8 cellular contexts compared by ENCODE assay signal in genomic region chr10:27240212-27240890, GRCh38. TPM values are rescaled to one million over a fixed set of nuclear protein-coding genes. Genes with fewer than 3 reads are reported as not detected.
DNase-seq lines count a peak whose midpoint lies in the region; ATAC-seq, FAIRE-seq and TF ChIP-seq lines count a peak whose summit lies in the region.

Gene ACBD5, minus strand, starts transcription at chr10:27240797. Its CDS starts 109 bp downstream, at chr10:27240688.

- peak within 1 kb of the TSS; percentile 67 to 97 (median 88) for H3K4me3 ChIP-seq in keratinocyte (ENCODE audit: control insufficient read depth in 2 of 3, extremely low read depth in 1 of 3, insufficient read depth in 2 of 3, low read depth in 1 of 3, low read length in 3 of 3)

- H3K4me2 ChIP-seq in keratinocyte (ENCODE audit: control insufficient read depth, extremely low read depth, insufficient read depth, low read depth, low read length) = peak within 1 kb of the TSS; percentile 94

- TF ChIP-seq CTCF in keratinocyte (optimal IDR thresholded peaks at IDR 0.05 in 1 of 3, IDR thresholded peaks at IDR 0.05 in 1 of 3, conservative IDR thresholded peaks at IDR 0.05 in 1 of 3; ENCODE audit: extremely low read depth in 1 of 3, insufficient read depth in 2 of 3, low read length in 3 of 3) = no peak

- peak within 1 kb of the TSS; percentile 89 for H3K9ac ChIP-seq in keratinocyte (ENCODE audit: control insufficient read depth, extremely low read depth, insufficient read depth, low read length)

- H3K36me3 ChIP-seq in keratinocyte (ENCODE audit: control insufficient read depth in 2 of 2, extremely low read depth in 1 of 2, insufficient read depth in 2 of 2, low read length in 2 of 2) = no peaks in the 10 kb centered on the region

- dilution Hi-C loops in keratinocyte (cut with MboI; ENCODE audit: extremely low pct_ligation_motif_present, low sequenced_read_pairs) = no loop called here

- H3K27ac ChIP-seq in keratinocyte (ENCODE audit: control insufficient read depth, insufficient read depth, low read length) = peak within 1 kb of the TSS; percentile 88

- DNase-seq in AG08395 (ENCODE audit: low spot score) = peak; percentile 88
- DNase-seq in NCI-H345 treated with DMSO at 0.1 percent for 48 hours (lab: John Stamatoyannopoulos, UW; ENCODE audit: unreplicated experiment) = peak; percentile 32
- peak; percentile 52 for DNase-seq in activated CD4-positive, alpha-beta T cell treated with anti-CD3 and anti-CD28 coated beads for 1 hour
- peak; percentile 62 for DNase-seq in cerebellum (ENCODE audit: low spot score)
- no peak for DNase-seq in keratinocyte (ENCODE audit: low read depth, low spot score)
- peak; percentile 56 to 75 (median 57) for DNase-seq in stimulated activated CD4-positive, alpha-beta T cell treated with anti-CD3 and anti-CD28 coated beads, Interleukin-12 subunit alpha, Interleukin-12 subunit beta, amount 100 ng/mL, for 48 hours (ENCODE audit: low read depth in 2 of 3, low spot score in 1 of 3)

- no peaks in the 10 kb centered on the region for H3K9me3 ChIP-seq in keratinocyte (ENCODE audit: control insufficient read depth, low read depth, low read length)

- H3K4me1 ChIP-seq in keratinocyte (ENCODE audit: control insufficient read depth, extremely low read depth, insufficient read depth, low read length) = peaks cover 10% of the 10 kb centered on the region

- peak; percentile 42 for ATAC-seq in GM18868 (IDR thresholded peaks at IDR 0.05; ENCODE audit: unreplicated experiment)
- peak; percentile 39 for ATAC-seq in HG03103 (IDR thresholded peaks at IDR 0.05; ENCODE audit: low read depth, unreplicated experiment)

- peaks cover 2% of the 10 kb centered on the region for H3K79me2 ChIP-seq in keratinocyte (ENCODE audit: control insufficient read depth, insufficient read depth, low read length)

- no peaks in the 10 kb centered on the region for H3K27me3 ChIP-seq in keratinocyte (ENCODE audit: control insufficient read depth, extremely low read depth, insufficient read depth, low read length)

- no peaks in the 10 kb centered on the region for H3K9me1 ChIP-seq in keratinocyte (ENCODE audit: control insufficient read depth, extremely low read depth, insufficient read depth, low read length)

- FAIRE-seq in keratinocyte (lab: Jason Lieb, UNC) = no peak

- H4K20me1 ChIP-seq in keratinocyte (ENCODE audit: control insufficient read depth, extremely low read depth, insufficient read depth, low read length) = no peaks in the 10 kb centered on the region

- H2AFZ ChIP-seq in keratinocyte (ENCODE audit: control insufficient read depth, low read length) = peak within 1 kb of the TSS; percentile 98

RNA-seq across cellular contexts. Expression of gene ACBD5, which starts in this region (rescaled TPM):
- 34.2 TPM for total RNA-seq in cerebellum
- 8.0 to 11.7 TPM (median 8.9 TPM) in 3 replicates for polyA plus RNA-seq in keratinocyte
- polyA plus RNA-seq in keratinocyte (2011; ENCODE audit: low read depth) = 6.0 TPM
- 7.2 and 11.0 TPM in 2 replicates for polyA plus RNA-seq in keratinocyte (2011; cell fraction: cytosol; rRNA removed)
- polyA plus RNA-seq in keratinocyte (2011; cell fraction: nucleus; rRNA removed) = 7.4 and 11.7 TPM in 2 replicates
- polyA plus RNA-seq in keratinocyte (2012; ENCODE audit: low replicate concordance) = 7.1 and 10.6 TPM in 2 replicates
- 2.4 to 6.1 TPM (median 2.7 TPM) in 3 replicates for polyA minus RNA-seq in keratinocyte
- polyA minus RNA-seq in keratinocyte (2011; cell fraction: cytosol; rRNA and poly(A)+ RNA removed) = 10.0 TPM
- 6.0 and 8.1 TPM in 2 replicates for polyA minus RNA-seq in keratinocyte (2011; cell fraction: nucleus; rRNA and poly(A)+ RNA removed)
